In genomic region chr5:141332571-141332970, GRCh38 we compare ENCODE assay signal across 3 cellular contexts. TPM values are rescaled to one million over a fixed set of nuclear protein-coding genes. Genes with fewer than 3 reads are reported as not detected.
"Had no signal": no experiment of that assay in that cellular context is flagged by ENCODE, and none has a peak within 500 bp of the region (broad histone marks: within the 10 kb centered on the region; RNA-seq: fewer than 3 reads in every experiment).

No MANE protein-coding gene starts in this region.

RNA-seq across cellular contexts. Expression of gene PCDHGA1, which starts 2.3 kb away (rescaled TPM):
- total RNA-seq: mononuclear cell had no signal
- polyA plus RNA-seq: immature natural killer cell; naive thymus-derived CD4-positive, alpha-beta T cell had no signal

RNA-seq across cellular contexts. Expression of gene PCDHGA2, which starts 6.0 kb away (rescaled TPM):
- total RNA-seq: mononuclear cell had no signal
- polyA plus RNA-seq: immature natural killer cell; naive thymus-derived CD4-positive, alpha-beta T cell had no signal

RNA-seq across cellular contexts. Expression of gene PCDHGA3, which starts 11.1 kb away (rescaled TPM):
- polyA plus RNA-seq: naive thymus-derived CD4-positive, alpha-beta T cell had no signal

RNA-seq across cellular contexts. Expression of gene PCDHGB1, which starts 17.3 kb away (rescaled TPM):
- total RNA-seq: mononuclear cell had no signal
- polyA plus RNA-seq: immature natural killer cell; naive thymus-derived CD4-positive, alpha-beta T cell had no signal
